In the genomic region with DNA sequence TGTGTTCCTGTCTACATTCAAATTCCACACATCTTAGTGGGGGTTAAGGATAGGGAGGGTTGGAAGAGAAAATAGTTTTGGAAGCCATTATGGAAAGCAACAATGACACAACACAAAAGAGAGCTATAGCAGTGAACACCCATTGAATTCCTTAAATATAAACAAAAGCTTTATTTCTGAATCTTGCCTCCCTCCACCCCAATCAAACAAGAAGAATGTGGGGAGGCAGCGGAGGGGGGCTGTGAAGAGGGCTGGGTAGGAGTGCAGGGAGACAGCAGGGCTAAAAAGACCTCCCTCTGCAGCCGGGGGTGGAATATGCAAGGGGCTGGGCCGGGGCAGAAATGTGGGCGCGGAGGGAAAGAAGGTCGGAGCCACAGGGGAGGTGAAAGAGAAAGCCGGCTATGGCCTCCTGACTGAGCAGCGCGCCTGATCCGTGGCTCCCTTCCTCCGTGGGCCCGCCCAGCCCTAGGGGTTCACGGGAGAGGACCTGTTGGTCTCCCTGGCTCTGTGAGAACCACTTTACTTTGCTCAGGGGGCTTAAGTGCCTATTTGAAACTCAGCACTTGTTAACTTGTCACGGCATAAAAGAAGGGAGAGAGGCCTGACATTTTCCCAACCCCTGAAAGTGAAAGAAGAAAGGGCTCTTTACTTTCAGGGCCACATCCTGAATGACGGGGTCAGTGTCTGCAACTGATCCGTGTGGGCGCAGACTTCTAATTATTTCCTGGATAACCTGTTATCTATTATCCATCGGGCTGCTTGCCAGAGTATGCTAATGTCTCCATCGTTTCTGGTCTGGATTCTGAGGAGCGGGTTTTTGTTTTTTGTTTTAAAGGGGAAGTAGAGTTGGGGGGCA, we compare ENCODE assay signal across 1 cellular context.
TF ChIP-seq lines count a peak whose summit lies in the region.

No MANE protein-coding gene starts in this region.

TF ChIP-seq in H1, 55 proteins besides CTCF, POLR2A, EP300 and RAD21 (continued from another document):
- TF ChIP-seq SP2 (IDR thresholded peaks at IDR 0.05; ENCODE audit: low read length) = no peak
- TF ChIP-seq GTF2F1 (IDR thresholded peaks at IDR 0.05; ENCODE audit: borderline replicate concordance, low read depth, low read length) = no peak
- TF ChIP-seq POLR2AphosphoS5 (IDR thresholded peaks at IDR 0.05; ENCODE audit: low read depth, low read length) = peak; percentile 41; the same call in 1 of the 2 replicates
- TF ChIP-seq BRCA1 (IDR thresholded peaks at IDR 0.05; ENCODE audit: low read depth, low read length) = no peak
- TF ChIP-seq CHD1 (IDR thresholded peaks at IDR 0.05; ENCODE audit: low read depth, low read length) = no peak
- no peak for TF ChIP-seq SUZ12 (IDR thresholded peaks at IDR 0.05; ENCODE audit: low read length)
- TF ChIP-seq TAF1 (IDR thresholded peaks at IDR 0.05; ENCODE audit: low read depth, low read length) = 0 out of 2 replicates have a peak, but pooled peaks have one; percentile 49
- no peak for TF ChIP-seq SAP30 (IDR thresholded peaks at IDR 0.05; ENCODE audit: insufficient read depth, insufficient replicate concordance, low read length)
- TF ChIP-seq GABPA (IDR thresholded peaks at IDR 0.05; ENCODE audit: borderline replicate concordance, insufficient read depth, low read length) = no peak
TF ChIP-seq in H1: peak in this region for 8.
